In genomic region chr19:55383789-55384575, GRCh38 we compare ENCODE assay signal across 8 cellular contexts. TPM values are rescaled to one million over a fixed set of nuclear protein-coding genes. Genes with fewer than 3 reads are reported as not detected.
DNase-seq lines count a peak whose midpoint lies in the region; ATAC-seq and TF ChIP-seq lines count a peak whose summit lies in the region.

Gene TMEM238, minus strand, starts transcription at chr19:55384292. Its CDS starts 33 bp downstream, at chr19:55384259.

- H2AFZ ChIP-seq in PC-9 = peak within 1 kb of the TSS; percentile 72

- CTCF ChIA-PET in CD8-positive, alpha-beta memory T cell (lab: Charles Lee) = interaction anchor here (0.6 to 3.1 kb wide), 14 partner anchors 10 to 295 kb away, joined by 3 to 22 read pairs (median 4); partner anchors contain the start of genes KMT5C and PPP6R1
- CTCF ChIA-PET in PC-9 (lab: Charles Lee) = interaction anchor here (0.6 to 1.9 kb wide), 11 partner anchors 32 to 763 kb away, joined by 3 to 13 read pairs (median 5); partner anchors contain the start of genes KMT5C and PPP6R1

- H3K9me3 Mint-ChIP-seq in CD8-positive, alpha-beta memory T cell = no peaks in the 10 kb centered on the region
- H3K9me3 Mint-ChIP-seq in HFFc6 = peaks cover 7% of the 10 kb centered on the region
- no peaks in the 10 kb centered on the region for H3K9me3 Mint-ChIP-seq in activated naive CD8-positive, alpha-beta T cell (ENCODE audit: low read depth)

- H3K36me3 Mint-ChIP-seq in CD8-positive, alpha-beta memory T cell = peaks cover 3 to 36% (median 7%) of the 10 kb centered on the region in 3 donors
- peaks cover 29% of the 10 kb centered on the region for H3K36me3 Mint-ChIP-seq in HFFc6 (ENCODE audit: low read depth)
- H3K36me3 Mint-ChIP-seq in activated naive CD8-positive, alpha-beta T cell = peaks cover 13% of the 10 kb centered on the region

- peaks cover 53% of the 10 kb centered on the region for H3F3A ChIP-seq in PC-9 (ENCODE audit: insufficient read depth, low read depth)

- peaks cover 26% of the 10 kb centered on the region for H3K36me3 ChIP-seq in CD8-positive, alpha-beta memory T cell (ENCODE audit: insufficient read depth, low read length)
- H3K36me3 ChIP-seq in PC-9 (ENCODE audit: low read depth) = peaks cover 32% of the 10 kb centered on the region

- no peaks in the 10 kb centered on the region for H3K9me2 ChIP-seq in PC-9 (ENCODE audit: insufficient read depth)

- peaks cover 0 to 10% of the 10 kb centered on the region in 2 donors for H3K27me3 Mint-ChIP-seq in CD8-positive, alpha-beta memory T cell
- peaks cover 8% of the 10 kb centered on the region for H3K27me3 Mint-ChIP-seq in HFFc6 (ENCODE audit: insufficient read depth)
- H3K27me3 Mint-ChIP-seq in activated naive CD8-positive, alpha-beta T cell = no peaks in the 10 kb centered on the region

- peak within 1 kb of the TSS; percentile 97 to 100 (median 99) for H3K4me3 Mint-ChIP-seq in CD8-positive, alpha-beta memory T cell
- H3K4me3 Mint-ChIP-seq in HFFc6 = peak within 1 kb of the TSS; percentile 99
- H3K4me3 Mint-ChIP-seq in activated naive CD8-positive, alpha-beta T cell = peak within 1 kb of the TSS; percentile 98

- H3K27ac Mint-ChIP-seq in CD8-positive, alpha-beta memory T cell = peak within 1 kb of the TSS; percentile 97 to 100 (median 99)
- H3K27ac Mint-ChIP-seq in HFFc6 = peak within 1 kb of the TSS; percentile 95
- H3K27ac Mint-ChIP-seq in activated naive CD8-positive, alpha-beta T cell = peak within 1 kb of the TSS; percentile 99

- peaks cover 45% of the 10 kb centered on the region for H3K4me1 ChIP-seq in CD8-positive, alpha-beta memory T cell (ENCODE audit: insufficient read depth, low read length)
- peaks cover 39% of the 10 kb centered on the region for H3K4me1 ChIP-seq in PC-9 (replicated peaks; ENCODE audit: insufficient read depth)

- H3K4me3 ChIP-seq in CD8-positive, alpha-beta memory T cell (ENCODE audit: low read length) = peak within 1 kb of the TSS; percentile 99
- peak within 1 kb of the TSS; percentile 88 for H3K4me3 ChIP-seq in PC-9

- no TSS peak for BruUV-seq in PC-9 (replicated peaks; lab: Mats Ljungman, UMichigan)

- no peak for ATAC-seq in HG03159 (IDR thresholded peaks at IDR 0.05; ENCODE audit: unreplicated experiment)

- no peaks in the 10 kb centered on the region for H3K27me3 ChIP-seq in CD8-positive, alpha-beta memory T cell (ENCODE audit: insufficient read depth, low read length, poor library complexity, severe bottlenecking)
- H3K27me3 ChIP-seq in PC-9 (ENCODE audit: insufficient read depth, low read depth) = no peaks in the 10 kb centered on the region

- H4K20me1 ChIP-seq in PC-9 (ENCODE audit: insufficient read depth) = peaks cover 30% of the 10 kb centered on the region

- TF ChIP-seq CTCF in HFFc6 (IDR thresholded peaks at IDR 0.05) (peak; percentile 22; the same call in 1 of the 2 replicates), PC-9 (conservative IDR thresholded peaks at IDR 0.05) (no peak)

- DNase-seq in CD8-positive, alpha-beta memory T cell = peak in 4 of 5 donors; percentile 26 to 61 (median 44)
- DNase-seq in HFFc6 = peak; percentile 60
- DNase-seq in PC-9 = peak; percentile 72 to 86
- peak; percentile 75 for DNase-seq in glomerular visceral epithelial cell (ENCODE audit: extremely low spot score)
- DNase-seq in nucleus accumbens (lab: John Stamatoyannopoulos, UW) = peak in 39 of 56 donors; percentile 8 to 58 (median 36)
- no peak for DNase-seq in cerebellar cortex (ENCODE audit: low spot score)

- H3K4me2 ChIP-seq in PC-9 = peak within 1 kb of the TSS; percentile 90

- POLR2A ChIA-PET in CD8-positive, alpha-beta memory T cell (lab: Charles Lee) = interaction anchor here (0.5 to 2.3 kb wide), 15 partner anchors 8 to 342 kb away, joined by 3 to 20 read pairs (median 4); partner anchors contain the start of genes HSPBP1, KMT5C, PPP6R1 and UBE2S
- POLR2A ChIA-PET in PC-9 (lab: Charles Lee; ENCODE audit: unreplicated experiment) = interaction anchor here (0.6 to 1.7 kb wide), 7 partner anchors 22 to 224 kb away, joined by 3 to 58 read pairs (median 5); partner anchors contain the start of genes HSPBP1 and KMT5C

- intact Hi-C loops in PC-9 (cut with micrococcal nuclease; ENCODE audit: unreplicated experiment) = loop anchor here (2.0 to 10.0 kb wide), 3 partner anchors 23 to 219 kb away; partner anchors contain the start of genes DNAAF3 and UBE2S

- H3K27ac ChIP-seq in CD8-positive, alpha-beta memory T cell (ENCODE audit: low read depth, low read length) = peak within 1 kb of the TSS; percentile 99
- peak within 1 kb of the TSS; percentile 83 for H3K27ac ChIP-seq in PC-9

- peaks cover 62% of the 10 kb centered on the region for H3K79me2 ChIP-seq in PC-9 (ENCODE audit: low read depth)

- H3K9me3 ChIP-seq in CD8-positive, alpha-beta memory T cell (ENCODE audit: low read length) = no peaks in the 10 kb centered on the region
- H3K9me3 ChIP-seq in PC-9 (ENCODE audit: insufficient read depth, low read depth) = no peaks in the 10 kb centered on the region

- peaks cover 51 to 65% (median 56%) of the 10 kb centered on the region in 3 donors for H3K4me1 Mint-ChIP-seq in CD8-positive, alpha-beta memory T cell
- H3K4me1 Mint-ChIP-seq in HFFc6 (ENCODE audit: low read depth) = peaks cover 25% of the 10 kb centered on the region
- H3K4me1 Mint-ChIP-seq in activated naive CD8-positive, alpha-beta T cell (ENCODE audit: low read depth) = peaks cover 38% of the 10 kb centered on the region

RNA-seq across cellular contexts. Expression of gene TMEM238, which starts in this region (rescaled TPM):
- total RNA-seq in CD8-positive, alpha-beta memory T cell = 10 to 100 TPM; 13.3 to 14.1 TPM
- polyA plus RNA-seq in CD8-positive, alpha-beta memory T cell = 1.9 TPM
- total RNA-seq in HFFc6 (2021; fragmentation: NEBNext Ultra II Directional; extraction: Animal tissue kit (Norgen Biotek cat#: 25700)) = 1 to 10 TPM in 2 of 6 experiments, under 1 TPM in 4; 0.26 to 2.4 (median 0.64) TPM
- 40.4 and 94.5 TPM in 2 replicates for total RNA-seq in PC-9 (2021)

Comparison
In these comparisons a context has a peak if more than half of its experiments do, and no peak if none do; other contexts are left out.
1. RNA of gene TMEM238 (total RNA-seq): 40.4 to 94.5 TPM in PC-9 and 13.3 to 14.1 TPM in CD8-positive, alpha-beta memory T cell; 0.26 to 2.4 TPM in HFFc6; every median in the first group is over 4 times any median in the second.
2. Peak in every context shown above with its lines, with median percentiles within 50 percentile points of each other: H3K27ac Mint-ChIP-seq and H3K4me3 Mint-ChIP-seq.